Comparison of ENCODE assay signal across 22 cellular contexts in the genomic region with DNA sequence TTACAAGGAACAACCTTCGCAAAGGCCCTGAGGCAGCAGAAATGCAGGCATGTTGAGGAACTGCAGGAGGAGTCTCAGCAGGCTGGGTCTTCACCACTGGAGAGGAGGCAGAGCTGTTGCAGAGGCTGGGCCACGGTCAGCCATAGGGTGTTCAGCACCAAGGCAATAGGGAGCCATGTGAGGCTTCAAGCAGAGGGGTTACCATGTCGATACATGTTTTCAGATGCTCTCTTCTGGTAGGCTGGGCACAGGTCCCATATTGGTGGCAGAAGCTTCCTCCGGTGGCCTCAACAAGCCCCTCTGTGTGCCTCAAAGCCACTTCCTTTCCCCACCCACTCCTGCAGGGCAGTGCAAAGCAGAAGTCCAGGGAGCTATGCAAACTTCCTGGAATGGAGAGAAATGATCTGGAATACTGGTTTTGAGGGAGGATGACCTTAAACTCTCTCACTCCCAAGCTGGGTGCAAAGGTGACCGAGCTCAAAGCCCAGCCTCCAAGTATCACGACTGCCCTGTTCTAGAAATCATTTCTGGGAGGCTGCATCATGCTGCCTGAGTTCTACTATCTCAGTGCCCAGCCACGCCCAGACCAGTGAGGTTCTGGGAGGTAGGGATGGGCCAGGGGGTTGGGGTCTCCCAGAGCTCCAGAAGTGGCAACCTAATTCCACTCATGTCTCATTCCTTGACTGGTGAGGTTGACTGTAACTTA. TPM values are rescaled to one million over a fixed set of nuclear protein-coding genes. Genes with fewer than 3 reads are reported as not detected.
A peak's percentile ranks its signal among the peaks of the same experiment; 100 is the strongest.
DNase-seq lines count a peak whose midpoint lies in the region; ATAC-seq lines count a peak whose summit lies in the region.
"Had no signal": no experiment of that assay in that cellular context is flagged by ENCODE, and none has a peak within 500 bp of the region (broad histone marks: within the 10 kb centered on the region; RNA-seq: fewer than 3 reads in every experiment).

A gene with protein sequence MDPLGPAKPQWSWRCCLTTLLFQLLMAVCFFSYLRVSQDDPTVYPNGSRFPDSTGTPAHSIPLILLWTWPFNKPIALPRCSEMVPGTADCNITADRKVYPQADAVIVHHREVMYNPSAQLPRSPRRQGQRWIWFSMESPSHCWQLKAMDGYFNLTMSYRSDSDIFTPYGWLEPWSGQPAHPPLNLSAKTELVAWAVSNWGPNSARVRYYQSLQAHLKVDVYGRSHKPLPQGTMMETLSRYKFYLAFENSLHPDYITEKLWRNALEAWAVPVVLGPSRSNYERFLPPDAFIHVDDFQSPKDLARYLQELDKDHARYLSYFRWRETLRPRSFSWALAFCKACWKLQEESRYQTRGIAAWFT (minus strand): TSS at position 391 of the 706 bp plus-strand sequence. CDS start 7,135 bp downstream, outside the sequence.

- H3K36me3 ChIP-seq in duodenal mucosa (ENCODE audit: control insufficient read depth in 1 of 2, insufficient read depth in 2 of 2, low read length in 2 of 2) (peaks cover 0 to 12% of the 10 kb centered on the region in 2 donors), mucosa of stomach (ENCODE audit: control insufficient read depth, insufficient read depth, low read length) (no peaks in the 10 kb centered on the region)

- DNase-seq in 8988T (peak; percentile 2), Kasumi-1 (lab: John Stamatoyannopoulos, UW) (peak; percentile 26 to 50), kidney glomerular epithelial cell (lab: John Stamatoyannopoulos, UW) (no peak)
- DNase-seq in activated CD4-positive, alpha-beta T cell treated with anti-CD3 and anti-CD28 coated beads, Interleukin-2, amount 10 ng/mL, durations not matched to agents 24 days and 14 days, result no peak
- DNase-seq: activated gamma-delta T cell; CD4-positive, CD25-positive, alpha-beta regulatory T cell; Karpas-422; naive thymus-derived CD8-positive, alpha-beta T cell; NCI-H1105 treated with DMSO at 0.1 percent for 48 hours; NCI-H2107; NCI-H510A treated with DMSO at 0.1 percent for 48 hours had no signal

- no peaks in the 10 kb centered on the region for H3K27me3 ChIP-seq in duodenal mucosa (ENCODE audit: control insufficient read depth in 1 of 2, insufficient read depth in 2 of 2, low read length in 2 of 2)
- no peaks in the 10 kb centered on the region for H3K27me3 ChIP-seq in mucosa of stomach (ENCODE audit: control insufficient read depth, insufficient read depth, low read length)

- H3K27ac ChIP-seq in duodenal mucosa (ENCODE audit: low read depth, low read length), result peak within 1 kb of the TSS; percentile 79

- H3K36me3 Mint-ChIP-seq in activated CD4-positive, alpha-beta T cell treated with anti-CD3 and anti-CD28 coated beads, Interleukin-2, amount 10 ng/mL, durations not matched to agents 24 days and 14 days (ENCODE audit: low read depth), result no peaks in the 10 kb centered on the region
- H3K36me3 Mint-ChIP-seq: CD4-positive, CD25-positive, alpha-beta regulatory T cell; naive thymus-derived CD8-positive, alpha-beta T cell; type B pancreatic cell had no signal

- ATAC-seq in HG02938 (IDR thresholded peaks at IDR 0.05; ENCODE audit: unreplicated experiment) (no peak), GM18873 (IDR thresholded peaks at IDR 0.05; ENCODE audit: low FRiP score, unreplicated experiment) (no peak)
- ATAC-seq: naive thymus-derived CD8-positive, alpha-beta T cell had no signal

- intact Hi-C loops in activated CD4-positive, alpha-beta T cell treated with anti-CD3 and anti-CD28 coated beads, Interleukin-2, amount 10 ng/mL, durations not matched to agents 24 days and 14 days (cut with micrococcal nuclease), result no loop called here

- peaks cover 8% of the 10 kb centered on the region for H3K4me1 Mint-ChIP-seq in activated CD4-positive, alpha-beta T cell treated with anti-CD3 and anti-CD28 coated beads, Interleukin-2, amount 10 ng/mL, durations not matched to agents 24 days and 14 days

- H3K9ac ChIP-seq in duodenal mucosa (ENCODE audit: low read depth in 1 of 2, low read length in 2 of 2) (peak within 1 kb of the TSS; percentile 85 to 86), mucosa of stomach (ENCODE audit: low read length) (peak within 1 kb of the TSS; percentile 83)

- H3K4me3 ChIP-seq in duodenal mucosa (ENCODE audit: low read depth in 1 of 2, low read length in 2 of 2), result peak within 1 kb of the TSS; percentile 72 to 73
- H3K4me3 ChIP-seq in mucosa of stomach (ENCODE audit: low read length), result peak within 1 kb of the TSS; percentile 56

- no peaks in the 10 kb centered on the region for H3K9me3 ChIP-seq in duodenal mucosa (ENCODE audit: control insufficient read depth in 1 of 2, low read length in 2 of 2)
- no peaks in the 10 kb centered on the region for H3K9me3 ChIP-seq in mucosa of stomach (ENCODE audit: control insufficient read depth, low read length)

- H3K27ac Mint-ChIP-seq in activated CD4-positive, alpha-beta T cell treated with anti-CD3 and anti-CD28 coated beads, Interleukin-2, amount 10 ng/mL, durations not matched to agents 24 days and 14 days, result no peak within 1 kb of the TSS
- H3K27ac Mint-ChIP-seq: stimulated activated naive CD8-positive, alpha-beta T cell treated with anti-CD3 and anti-CD28 coated beads, Interleukin-15, Interleukin-2, amounts not matched to agents 100 ng/mL and 50 ng/mL, for 24 hours had no signal

- H3K4me3 Mint-ChIP-seq in activated CD4-positive, alpha-beta T cell treated with anti-CD3 and anti-CD28 coated beads, Interleukin-2, amount 10 ng/mL, durations not matched to agents 24 days and 14 days, result no peak within 1 kb of the TSS
- H3K4me3 Mint-ChIP-seq: stimulated activated naive CD8-positive, alpha-beta T cell treated with anti-CD3 and anti-CD28 coated beads, Interleukin-15, Interleukin-2, amounts not matched to agents 100 ng/mL and 50 ng/mL, for 24 hours had no signal

- peaks cover 18 to 21% of the 10 kb centered on the region in 2 donors for H3K4me1 ChIP-seq in duodenal mucosa (ENCODE audit: control insufficient read depth in 1 of 2, insufficient read depth in 2 of 2, low read length in 2 of 2)
- H3K4me1 ChIP-seq in mucosa of stomach (ENCODE audit: control insufficient read depth, insufficient read depth, low read length), result peaks cover 11% of the 10 kb centered on the region

- H3K9me3 Mint-ChIP-seq in activated CD4-positive, alpha-beta T cell treated with anti-CD3 and anti-CD28 coated beads, Interleukin-2, amount 10 ng/mL, durations not matched to agents 24 days and 14 days, result no peaks in the 10 kb centered on the region
- H3K9me3 Mint-ChIP-seq: naive thymus-derived CD8-positive, alpha-beta T cell; stimulated activated naive CD8-positive, alpha-beta T cell treated with anti-CD3 and anti-CD28 coated beads, Interleukin-15, Interleukin-2, amounts not matched to agents 100 ng/mL and 50 ng/mL, for 24 hours; type B pancreatic cell had no signal

- H3K27me3 Mint-ChIP-seq in activated CD4-positive, alpha-beta T cell treated with anti-CD3 and anti-CD28 coated beads, Interleukin-2, amount 10 ng/mL, durations not matched to agents 24 days and 14 days, result peaks cover 2% of the 10 kb centered on the region
- H3K27me3 Mint-ChIP-seq: type B pancreatic cell had no signal

RNA-seq across cellular contexts. Expression of the gene that starts here (rescaled TPM):
- total RNA-seq in activated CD4-positive, alpha-beta T cell treated with anti-CD3 and anti-CD28 coated beads, Interleukin-2, amount 10 ng/mL, durations not matched to agents 24 days and 14 days, result not detected in 2 replicates
- total RNA-seq: A673; CD4-positive, CD25-positive, alpha-beta regulatory T cell; cerebellum; lung microvascular endothelial cell; naive thymus-derived CD8-positive, alpha-beta T cell; progenitor cell of endocrine pancreas; skeletal muscle tissue had no signal

Comparison
In these comparisons a context has a peak if more than half of its experiments do, and no peak if none do; other contexts are left out.
1. DNase-seq: peak in 8988T (single experiment) and Kasumi-1 (2 of 2); none in kidney glomerular epithelial cell (single experiment) and activated CD4-positive, alpha-beta T cell treated with anti-CD3 and anti-CD28 coated beads, Interleukin-2, amount 10 ng/mL, durations not matched to agents 24 days and 14 days (single experiment).